Comparison of ENCODE assay signal across 8 cellular contexts in the genomic region with DNA sequence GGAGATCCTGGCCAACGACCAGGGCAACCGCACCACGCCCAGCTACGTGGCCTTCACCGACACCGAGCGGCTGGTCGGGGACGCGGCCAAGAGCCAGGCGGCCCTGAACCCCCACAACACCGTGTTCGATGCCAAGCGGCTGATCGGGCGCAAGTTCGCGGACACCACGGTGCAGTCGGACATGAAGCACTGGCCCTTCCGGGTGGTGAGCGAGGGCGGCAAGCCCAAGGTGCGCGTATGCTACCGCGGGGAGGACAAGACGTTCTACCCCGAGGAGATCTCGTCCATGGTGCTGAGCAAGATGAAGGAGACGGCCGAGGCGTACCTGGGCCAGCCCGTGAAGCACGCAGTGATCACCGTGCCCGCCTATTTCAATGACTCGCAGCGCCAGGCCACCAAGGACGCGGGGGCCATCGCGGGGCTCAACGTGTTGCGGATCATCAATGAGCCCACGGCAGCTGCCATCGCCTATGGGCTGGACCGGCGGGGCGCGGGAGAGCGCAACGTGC. TPM values are rescaled to one million over a fixed set of nuclear protein-coding genes. Genes with fewer than 3 reads are reported as not detected.
DNase-seq lines count a peak whose midpoint lies in the region; ATAC-seq and TF ChIP-seq lines count a peak whose summit lies in the region.
"Not testable (repeated sequence)": the region's sequence is repeated elsewhere in the genome, so short reads cannot be mapped to it uniquely, and the experiment has no call there.

No MANE protein-coding gene starts in this region.

- H3K9ac ChIP-seq in mammary epithelial cell (ENCODE audit: insufficient read depth, low read length): not testable (repeated sequence)
- H3K9ac ChIP-seq in neural cell (ENCODE audit: low read length) (peak overlapping the region; percentile 31), subcutaneous abdominal adipose tissue (ENCODE audit: low read length in 5 of 5) (peak overlapping the region in 2 of 5 donors; percentile 39 to 59)

- peak overlapping the region; percentile 88 for H2AFZ ChIP-seq in mammary epithelial cell (ENCODE audit: low read depth, low read length)
- H2AFZ ChIP-seq in neural cell (ENCODE audit: low read depth, low read length): not testable (repeated sequence)

- not testable (repeated sequence) for H3K9me2 ChIP-seq in neural cell (ENCODE audit: insufficient read depth, low read length)

- not testable (repeated sequence) for H3K27ac Mint-ChIP-seq in activated CD4-positive, alpha-beta T cell treated with anti-CD3 and anti-CD28 coated beads for 36 hours

- peak overlapping the region; percentile 68 for H3K4me2 ChIP-seq in mammary epithelial cell (ENCODE audit: insufficient read depth, low read depth, low read length)
- H3K4me2 ChIP-seq in neural cell (ENCODE audit: low read length): not testable (repeated sequence)

- dilution Hi-C loops in mammary epithelial cell (cut with HindIII; ENCODE audit: low sequenced_read_pairs): not testable (repeated sequence)

- H3K4me1 ChIP-seq in mammary epithelial cell (ENCODE audit: insufficient read depth, low read length); left ventricle myocardium inferior: not testable (repeated sequence)
- H3K4me1 ChIP-seq in subcutaneous abdominal adipose tissue (ENCODE audit: control insufficient read depth in 5 of 5, insufficient read depth in 5 of 5, low read length in 5 of 5): peaks cover 0 to 18% (median 7%) of the 10 kb centered on the region in 5 donors

- H3F3A ChIP-seq in neural cell (ENCODE audit: insufficient read depth, low read length, poor library complexity, severe bottlenecking): not testable (repeated sequence)

- POLR2A ChIA-PET in activated CD4-positive, alpha-beta T cell treated with anti-CD3 and anti-CD28 coated beads for 36 hours (lab: Charles Lee): not testable (repeated sequence)

- H3K36me3 Mint-ChIP-seq in activated CD4-positive, alpha-beta T cell treated with anti-CD3 and anti-CD28 coated beads for 36 hours (ENCODE audit: low read depth): not testable (repeated sequence)

- intact Hi-C loops in activated CD4-positive, alpha-beta T cell treated with anti-CD3 and anti-CD28 coated beads for 36 hours (cut with DNase I, micrococcal nuclease); left ventricle myocardium inferior (cut with micrococcal nuclease): not testable (repeated sequence)
- intact Hi-C loops in mammary epithelial cell (cut with micrococcal nuclease): loop anchor here (1.0 kb wide), 1 partner anchor 37 kb away; no protein-coding TSS in a partner anchor

- not testable (repeated sequence) for H3K4me1 Mint-ChIP-seq in activated CD4-positive, alpha-beta T cell treated with anti-CD3 and anti-CD28 coated beads for 36 hours

- not testable (repeated sequence) for BruUV-seq in mammary epithelial cell (replicated peaks; lab: Mats Ljungman, UMichigan)

- not testable (repeated sequence) for H3K27me3 ChIP-seq in mammary epithelial cell (ENCODE audit: insufficient read depth, low read length); left ventricle myocardium inferior (ENCODE audit: low read depth); neural cell (ENCODE audit: insufficient read depth, low read depth, low read length); subcutaneous abdominal adipose tissue (ENCODE audit: control insufficient read depth in 5 of 5, insufficient read depth in 4 of 5, low read length in 5 of 5)

- DNase-seq in DMS53 (lab: John Stamatoyannopoulos, UW): peak; percentile 48
- DNase-seq in activated CD4-positive, alpha-beta T cell treated with anti-CD3 and anti-CD28 coated beads for 36 hours: peak; percentile 28
- not testable (repeated sequence) for DNase-seq in mammary epithelial cell, left ventricle myocardium inferior

- CTCF ChIA-PET in activated CD4-positive, alpha-beta T cell treated with anti-CD3 and anti-CD28 coated beads for 36 hours (lab: Charles Lee); mammary epithelial cell (lab: Charles Lee; ENCODE audit: low non-redundant PET): not testable (repeated sequence)

- not testable (repeated sequence) for H3K27me3 Mint-ChIP-seq in activated CD4-positive, alpha-beta T cell treated with anti-CD3 and anti-CD28 coated beads for 36 hours

- H4K20me1 ChIP-seq in mammary epithelial cell (ENCODE audit: insufficient read depth, low read length); neural cell (ENCODE audit: insufficient read depth): not testable (repeated sequence)

- in situ Hi-C loops in mammary epithelial cell (cut with MboI; ENCODE audit: low sequenced_read_pairs in 2 of 2): loop anchor here in 1 of 2 donors (25.0 kb wide), 1 partner anchor 213 kb away; a partner anchor contains a TSS

- not testable (repeated sequence) for H3K9me3 Mint-ChIP-seq in activated CD4-positive, alpha-beta T cell treated with anti-CD3 and anti-CD28 coated beads for 36 hours (ENCODE audit: low read depth)

- not testable (repeated sequence) for H3K36me3 ChIP-seq in mammary epithelial cell (ENCODE audit: insufficient read depth, low read length); left ventricle myocardium inferior; neural cell (ENCODE audit: insufficient read depth, low read length); subcutaneous abdominal adipose tissue (ENCODE audit: control insufficient read depth in 5 of 5, insufficient read depth in 5 of 5, low read length in 5 of 5)

- H3K27ac ChIP-seq in mammary epithelial cell (ENCODE audit: insufficient read depth, low read depth, low read length); neural cell (ENCODE audit: low read length): not testable (repeated sequence)
- H3K27ac ChIP-seq in left ventricle myocardium inferior (replicated peaks) (peak overlapping the region; percentile 44), subcutaneous abdominal adipose tissue (ENCODE audit: low read depth, low read length) (peak overlapping the region; percentile 97)

- TF ChIP-seq EP300 in neural cell (conservative IDR thresholded peaks at IDR 0.05; ENCODE audit: poor library complexity, severe bottlenecking): not testable (repeated sequence)

- not testable (repeated sequence) for TF ChIP-seq CTCF in mammary epithelial cell (conservative IDR thresholded peaks at IDR 0.05 in 1 of 2, IDR thresholded peaks at IDR 0.05 in 1 of 2; ENCODE audit: extremely low read depth in 1 of 2, insufficient read depth in 1 of 2, low read depth in 1 of 2, low read length in 2 of 2); left ventricle myocardium inferior (IDR thresholded peaks at IDR 0.05; ENCODE audit: borderline replicate concordance); neural cell (IDR thresholded peaks at IDR 0.05; ENCODE audit: poor library complexity, severe bottlenecking)

- peak; percentile 30 for ATAC-seq in GM21528 (IDR thresholded peaks at IDR 0.05; ENCODE audit: low FRiP score, unreplicated experiment)
- peak; percentile 5 for ATAC-seq in HG03439 (IDR thresholded peaks at IDR 0.05; ENCODE audit: unreplicated experiment)
- ATAC-seq in activated CD4-positive, alpha-beta T cell treated with anti-CD3 and anti-CD28 coated beads for 36 hours: peak; percentile 38

- H3K4me3 Mint-ChIP-seq in activated CD4-positive, alpha-beta T cell treated with anti-CD3 and anti-CD28 coated beads for 36 hours: peak overlapping the region; percentile 57

- not testable (repeated sequence) for TF ChIP-seq RAD21 in neural cell (conservative IDR thresholded peaks at IDR 0.05)

- not testable (repeated sequence) for H3K9me3 ChIP-seq in mammary epithelial cell (replicated peaks; ENCODE audit: insufficient read depth, low read length); left ventricle myocardium inferior (replicated peaks); neural cell (ENCODE audit: low read length); subcutaneous abdominal adipose tissue (ENCODE audit: control insufficient read depth in 5 of 5, low read length in 5 of 5)

- 8% methylated on average over 8 of the region's 53 CpGs for WGBS in mammary epithelial cell (ENCODE audit: low coverage, missing lambda C conversion rate)

- H3K4me3 ChIP-seq in mammary epithelial cell (replicated peaks in 1 of 3; ENCODE audit: insufficient read depth in 1 of 3, low read depth in 2 of 3, low read length in 3 of 3): peak overlapping the region in 2 of 3 experiments; percentile 34 to 39
- peak overlapping the region; percentile 70 for H3K4me3 ChIP-seq in left ventricle myocardium inferior
- H3K4me3 ChIP-seq in neural cell (ENCODE audit: low read length): peak overlapping the region; percentile 81
- H3K4me3 ChIP-seq in subcutaneous abdominal adipose tissue (ENCODE audit: low read depth in 1 of 5, low read length in 5 of 5): peak overlapping the region in 4 of 5 donors; percentile 56 to 75 (median 65)

- not testable (repeated sequence) for H3K79me2 ChIP-seq in mammary epithelial cell (ENCODE audit: insufficient read depth, low read length); neural cell (replicated peaks; ENCODE audit: insufficient read depth, low read length)

RNA-seq across cellular contexts. Expression of a gene that starts 0.5 kb away (rescaled TPM):
- under 1 TPM; 0.11 to 0.14 TPM for total RNA-seq in activated CD4-positive, alpha-beta T cell treated with anti-CD3 and anti-CD28 coated beads for 36 hours
- total RNA-seq in mammary epithelial cell (under 1 TPM; 0.33 to 0.82 TPM), left ventricle myocardium inferior (0.58 TPM)
- polyA plus RNA-seq in mammary epithelial cell (0.79 TPM), neural cell (2.6 and 3.8 TPM in 2 replicates)
- polyA minus RNA-seq in mammary epithelial cell (not detected), neural cell (0.97 and 1.3 TPM in 2 replicates)

RNA-seq across cellular contexts. Expression of a gene that starts 19.5 kb away (rescaled TPM):
- total RNA-seq in activated CD4-positive, alpha-beta T cell treated with anti-CD3 and anti-CD28 coated beads for 36 hours: not detected
- not detected for total RNA-seq in mammary epithelial cell
- 0.08 TPM for polyA plus RNA-seq in mammary epithelial cell
- polyA minus RNA-seq in mammary epithelial cell: not detected
- total RNA-seq in left ventricle myocardium inferior: 13.0 TPM
- polyA plus RNA-seq in neural cell: not detected in 2 replicates
- not detected in 2 replicates for polyA minus RNA-seq in neural cell

RNA-seq across cellular contexts. Expression of a gene that starts 24.8 kb away (rescaled TPM):
- not detected for total RNA-seq in activated CD4-positive, alpha-beta T cell treated with anti-CD3 and anti-CD28 coated beads for 36 hours
- not detected for total RNA-seq in mammary epithelial cell
- polyA plus RNA-seq in mammary epithelial cell: not detected
- not detected for polyA minus RNA-seq in mammary epithelial cell
- 15.0 TPM for total RNA-seq in left ventricle myocardium inferior
- not detected in 2 replicates for polyA plus RNA-seq in neural cell
- polyA minus RNA-seq in neural cell: not detected in 2 replicates

Comparison
In these comparisons a context has a peak if more than half of its experiments do, and no peak if none do; other contexts are left out.
1. RNA of a gene that starts 19.5 kb away (total RNA-seq): 13.0 TPM in left ventricle myocardium inferior (single experiment); not detected in activated CD4-positive, alpha-beta T cell treated with anti-CD3 and anti-CD28 coated beads for 36 hours and not detected in mammary epithelial cell; every median in the first group is over 10 times any median in the second.
2. RNA of a gene that starts 24.8 kb away (total RNA-seq): 15.0 TPM in left ventricle myocardium inferior (single experiment); not detected in activated CD4-positive, alpha-beta T cell treated with anti-CD3 and anti-CD28 coated beads for 36 hours and not detected in mammary epithelial cell; every median in the first group is over 10 times any median in the second.
3. Peak in every context shown above with its lines, with median percentiles within 50 percentile points of each other: ATAC-seq and H3K4me3 ChIP-seq.